In genomic region chr6:5693588-5693987, GRCh38 we compare ENCODE assay signal across 28 cellular contexts.
"Had no signal": no experiment of that assay in that cellular context is flagged by ENCODE, and none has a peak within 500 bp of the region (broad histone marks: within the 10 kb centered on the region; RNA-seq: fewer than 3 reads in every experiment).

No MANE protein-coding gene starts in this region.

- H3K27ac ChIP-seq: brain microvascular endothelial cell, coronary artery, dorsolateral prefrontal cortex, gastroesophageal sphincter had no signal

- H3K36me3 ChIP-seq: brain microvascular endothelial cell had no signal

- DNase-seq: activated CD4-positive, alpha-beta memory T cell treated with anti-CD3 and anti-CD28 coated beads, Interleukin-2, amount 10 ng/mL, durations not matched to agents 7 days and 5 days; activated CD4-positive, alpha-beta T cell treated with anti-CD3 and anti-CD28 coated beads for 1 hour; activated CD4-positive, alpha-beta T cell treated with anti-CD3 and anti-CD28 coated beads for 4 hours; activated CD4-positive, alpha-beta T cell treated with anti-CD3 and anti-CD28 coated beads, Interleukin-2, amount 10 ng/mL, durations not matched to agents 7 days and 5 days; activated CD4-positive, alpha-beta T cell treated with anti-CD3 and anti-CD28 coated beads, Interleukin-2, amount 50 U/mL, for 4 hours; activated CD4-positive, CD25-positive, alpha-beta regulatory T cell; activated CD8-positive, alpha-beta memory T cell treated with anti-CD3 and anti-CD28 coated beads, Interleukin-2, amount 50 U/mL, for 48 hours; activated gamma-delta T cell treated with Interleukin-2 at 50 U/mL for 16 hours; activated naive CD4-positive, alpha-beta T cell treated with anti-CD3 and anti-CD28 coated beads, Interleukin-2, amount 50 U/mL, for 16 hours; activated naive CD4-positive, alpha-beta T cell treated with Interleukin-2 at 50 U/mL for 16 hours; activated T-cell treated with anti-CD3 and anti-CD28 coated beads for 4 hours; activated T-cell treated with anti-CD3 and anti-CD28 coated beads, Interleukin-2, amount 50 U/mL, for 24 hours; activated T-cell treated with anti-CD3 and anti-CD28 coated beads, Interleukin-2, amount 50 U/mL, for 72 hours; amniotic stem cell; anterior cingulate cortex; brain microvascular endothelial cell; dorsolateral prefrontal cortex; effector memory CD4-positive, alpha-beta T cell; endodermal cell; foreskin melanocyte; T-helper 1 cell; T-helper 2 cell had no signal

- H3K4me3 ChIP-seq: coronary artery, dorsolateral prefrontal cortex, gastroesophageal sphincter had no signal

- H3K27ac Mint-ChIP-seq: activated CD4-positive, alpha-beta memory T cell treated with anti-CD3 and anti-CD28 coated beads, Interleukin-2, amount 10 ng/mL, durations not matched to agents 7 days and 5 days; activated CD4-positive, alpha-beta T cell treated with anti-CD3 and anti-CD28 coated beads, Interleukin-2, amount 10 ng/mL, durations not matched to agents 7 days and 5 days; activated naive CD8-positive, alpha-beta T cell; activated T-cell treated with anti-CD3 and anti-CD28 coated beads, Interleukin-2, amount 50 U/mL, for 24 hours; activated T-cell treated with anti-CD3 and anti-CD28 coated beads, Interleukin-2, amount 50 U/mL, for 72 hours; dendritic cell treated with granulocyte-macrophage colony-stimulating factor and Interleukin-4, amounts not matched to agents 40 ng/mL and 50 ng/mL, for 4 days; endodermal cell had no signal

- H3K27me3 ChIP-seq: brain microvascular endothelial cell, dorsolateral prefrontal cortex, gastroesophageal sphincter had no signal

- H3K4me1 Mint-ChIP-seq: endodermal cell had no signal

- ATAC-seq: activated T-cell treated with anti-CD3 and anti-CD28 coated beads, Interleukin-2, amount 50 U/mL, for 72 hours; esophagus mucosa; gastroesophageal sphincter had no signal

- H3K27me3 Mint-ChIP-seq: activated CD4-positive, alpha-beta memory T cell treated with anti-CD3 and anti-CD28 coated beads, Interleukin-2, amount 10 ng/mL, durations not matched to agents 7 days and 5 days; activated CD4-positive, alpha-beta T cell treated with anti-CD3 and anti-CD28 coated beads, Interleukin-2, amount 10 ng/mL, durations not matched to agents 7 days and 5 days; activated naive CD8-positive, alpha-beta T cell; activated T-cell treated with anti-CD3 and anti-CD28 coated beads, Interleukin-2, amount 50 U/mL, for 24 hours; central memory CD8-positive, alpha-beta T cell; dendritic cell treated with granulocyte-macrophage colony-stimulating factor and Interleukin-4, amounts not matched to agents 40 ng/mL and 50 ng/mL, for 4 days had no signal

- H3K4me3 Mint-ChIP-seq: activated CD4-positive, alpha-beta memory T cell treated with anti-CD3 and anti-CD28 coated beads, Interleukin-2, amount 10 ng/mL, durations not matched to agents 7 days and 5 days; activated CD4-positive, alpha-beta T cell treated with anti-CD3 and anti-CD28 coated beads, Interleukin-2, amount 10 ng/mL, durations not matched to agents 7 days and 5 days; activated naive CD8-positive, alpha-beta T cell; activated T-cell treated with anti-CD3 and anti-CD28 coated beads, Interleukin-2, amount 50 U/mL, for 24 hours; activated T-cell treated with anti-CD3 and anti-CD28 coated beads, Interleukin-2, amount 50 U/mL, for 72 hours; central memory CD8-positive, alpha-beta T cell; dendritic cell treated with granulocyte-macrophage colony-stimulating factor and Interleukin-4, amounts not matched to agents 40 ng/mL and 50 ng/mL, for 4 days; endodermal cell had no signal
